ENCODE assay signal across 1 cellular context in the genomic region with DNA sequence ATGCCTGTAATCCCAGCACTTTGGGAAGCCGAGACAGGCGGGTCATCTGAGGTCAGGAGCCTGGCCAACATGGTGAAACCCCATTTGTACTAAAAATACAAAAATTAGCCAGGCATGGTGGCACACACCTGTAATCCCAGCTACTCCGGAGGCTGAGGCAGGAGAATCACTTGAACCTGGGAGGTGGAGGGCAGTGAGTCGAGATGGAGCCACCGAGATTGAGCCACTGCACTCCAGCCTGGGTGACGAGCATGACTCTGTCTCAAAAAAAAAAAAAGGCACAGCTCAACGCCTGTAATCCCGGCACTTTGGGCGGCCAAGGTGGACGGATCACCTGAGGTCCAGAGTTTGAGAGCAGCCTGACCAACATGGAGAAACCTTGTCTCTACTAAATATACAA. TPM values are rescaled to one million over a fixed set of nuclear protein-coding genes. Genes with fewer than 3 reads are reported as not detected.
"Had no signal": no experiment of that assay in that cellular context is flagged by ENCODE, and none has a peak within 500 bp of the region (broad histone marks: within the 10 kb centered on the region; RNA-seq: fewer than 3 reads in every experiment).

No MANE protein-coding gene starts in this region.

RNA-seq across cellular contexts. Expression of gene PNPLA7, which starts 3.5 kb away (rescaled TPM):
- total RNA-seq: RPMI7951 had no signal
